Comparison of ENCODE assay signal across 1 cellular context in the genomic region with DNA sequence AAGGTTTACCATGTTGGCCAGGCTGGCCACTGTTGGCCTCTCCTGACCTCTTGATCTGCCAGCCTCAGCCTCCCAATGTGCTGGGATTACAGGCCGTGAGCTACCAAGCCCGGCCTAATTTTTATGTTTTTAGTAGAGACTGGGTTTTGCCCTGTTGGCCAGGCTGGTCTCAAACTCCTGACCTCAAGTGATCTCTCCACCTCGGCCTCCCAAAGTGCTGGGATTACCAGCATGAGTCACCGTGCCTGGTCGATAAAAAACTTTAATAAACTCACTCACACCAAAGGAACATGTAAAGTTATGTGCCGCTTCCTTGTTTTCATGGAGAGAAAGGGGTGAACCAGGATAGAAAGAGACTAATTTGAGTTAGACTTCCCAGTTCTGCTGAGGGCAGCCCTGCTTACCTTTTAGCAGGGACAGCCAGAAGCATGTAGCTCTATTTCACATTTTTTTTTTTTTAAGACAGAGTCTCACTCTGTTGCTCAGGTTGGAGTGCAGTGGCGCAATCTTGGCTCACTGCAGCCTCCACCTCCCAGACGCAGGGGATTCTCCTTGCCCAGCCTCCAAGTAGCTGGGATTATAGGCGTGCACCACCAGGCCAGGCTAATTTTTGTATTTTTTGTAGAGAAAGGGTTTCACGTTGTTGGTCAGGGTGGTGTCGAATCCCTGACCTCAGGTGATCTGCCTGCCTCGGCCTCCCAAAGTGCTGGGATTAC.
TF ChIP-seq lines count a peak whose summit lies in the region.

No MANE protein-coding gene starts in this region.

TF ChIP-seq in GM23338, 12 proteins besides CTCF, POLR2A, EP300 and RAD21:
- TF ChIP-seq, protein P1, sequence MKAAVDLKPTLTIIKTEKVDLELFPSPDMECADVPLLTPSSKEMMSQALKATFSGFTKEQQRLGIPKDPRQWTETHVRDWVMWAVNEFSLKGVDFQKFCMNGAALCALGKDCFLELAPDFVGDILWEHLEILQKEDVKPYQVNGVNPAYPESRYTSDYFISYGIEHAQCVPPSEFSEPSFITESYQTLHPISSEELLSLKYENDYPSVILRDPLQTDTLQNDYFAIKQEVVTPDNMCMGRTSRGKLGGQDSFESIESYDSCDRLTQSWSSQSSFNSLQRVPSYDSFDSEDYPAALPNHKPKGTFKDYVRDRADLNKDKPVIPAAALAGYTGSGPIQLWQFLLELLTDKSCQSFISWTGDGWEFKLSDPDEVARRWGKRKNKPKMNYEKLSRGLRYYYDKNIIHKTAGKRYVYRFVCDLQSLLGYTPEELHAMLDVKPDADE (IDR thresholded peaks at IDR 0.05), result no peak
- TF ChIP-seq, protein P2, sequence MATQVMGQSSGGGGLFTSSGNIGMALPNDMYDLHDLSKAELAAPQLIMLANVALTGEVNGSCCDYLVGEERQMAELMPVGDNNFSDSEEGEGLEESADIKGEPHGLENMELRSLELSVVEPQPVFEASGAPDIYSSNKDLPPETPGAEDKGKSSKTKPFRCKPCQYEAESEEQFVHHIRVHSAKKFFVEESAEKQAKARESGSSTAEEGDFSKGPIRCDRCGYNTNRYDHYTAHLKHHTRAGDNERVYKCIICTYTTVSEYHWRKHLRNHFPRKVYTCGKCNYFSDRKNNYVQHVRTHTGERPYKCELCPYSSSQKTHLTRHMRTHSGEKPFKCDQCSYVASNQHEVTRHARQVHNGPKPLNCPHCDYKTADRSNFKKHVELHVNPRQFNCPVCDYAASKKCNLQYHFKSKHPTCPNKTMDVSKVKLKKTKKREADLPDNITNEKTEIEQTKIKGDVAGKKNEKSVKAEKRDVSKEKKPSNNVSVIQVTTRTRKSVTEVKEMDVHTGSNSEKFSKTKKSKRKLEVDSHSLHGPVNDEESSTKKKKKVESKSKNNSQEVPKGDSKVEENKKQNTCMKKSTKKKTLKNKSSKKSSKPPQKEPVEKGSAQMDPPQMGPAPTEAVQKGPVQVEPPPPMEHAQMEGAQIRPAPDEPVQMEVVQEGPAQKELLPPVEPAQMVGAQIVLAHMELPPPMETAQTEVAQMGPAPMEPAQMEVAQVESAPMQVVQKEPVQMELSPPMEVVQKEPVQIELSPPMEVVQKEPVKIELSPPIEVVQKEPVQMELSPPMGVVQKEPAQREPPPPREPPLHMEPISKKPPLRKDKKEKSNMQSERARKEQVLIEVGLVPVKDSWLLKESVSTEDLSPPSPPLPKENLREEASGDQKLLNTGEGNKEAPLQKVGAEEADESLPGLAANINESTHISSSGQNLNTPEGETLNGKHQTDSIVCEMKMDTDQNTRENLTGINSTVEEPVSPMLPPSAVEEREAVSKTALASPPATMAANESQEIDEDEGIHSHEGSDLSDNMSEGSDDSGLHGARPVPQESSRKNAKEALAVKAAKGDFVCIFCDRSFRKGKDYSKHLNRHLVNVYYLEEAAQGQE (IDR thresholded peaks at IDR 0.05; ENCODE audit: unreplicated experiment), result no peak
- TF ChIP-seq EZH2phosphoT487 (IDR thresholded peaks at IDR 0.05; ENCODE audit: unreplicated experiment), result no peak
- TF ChIP-seq CREB1 (CRISPR knock-in tag; IDR thresholded peaks at IDR 0.05; ENCODE audit: low read depth), result no peak
- TF ChIP-seq, protein P3, sequence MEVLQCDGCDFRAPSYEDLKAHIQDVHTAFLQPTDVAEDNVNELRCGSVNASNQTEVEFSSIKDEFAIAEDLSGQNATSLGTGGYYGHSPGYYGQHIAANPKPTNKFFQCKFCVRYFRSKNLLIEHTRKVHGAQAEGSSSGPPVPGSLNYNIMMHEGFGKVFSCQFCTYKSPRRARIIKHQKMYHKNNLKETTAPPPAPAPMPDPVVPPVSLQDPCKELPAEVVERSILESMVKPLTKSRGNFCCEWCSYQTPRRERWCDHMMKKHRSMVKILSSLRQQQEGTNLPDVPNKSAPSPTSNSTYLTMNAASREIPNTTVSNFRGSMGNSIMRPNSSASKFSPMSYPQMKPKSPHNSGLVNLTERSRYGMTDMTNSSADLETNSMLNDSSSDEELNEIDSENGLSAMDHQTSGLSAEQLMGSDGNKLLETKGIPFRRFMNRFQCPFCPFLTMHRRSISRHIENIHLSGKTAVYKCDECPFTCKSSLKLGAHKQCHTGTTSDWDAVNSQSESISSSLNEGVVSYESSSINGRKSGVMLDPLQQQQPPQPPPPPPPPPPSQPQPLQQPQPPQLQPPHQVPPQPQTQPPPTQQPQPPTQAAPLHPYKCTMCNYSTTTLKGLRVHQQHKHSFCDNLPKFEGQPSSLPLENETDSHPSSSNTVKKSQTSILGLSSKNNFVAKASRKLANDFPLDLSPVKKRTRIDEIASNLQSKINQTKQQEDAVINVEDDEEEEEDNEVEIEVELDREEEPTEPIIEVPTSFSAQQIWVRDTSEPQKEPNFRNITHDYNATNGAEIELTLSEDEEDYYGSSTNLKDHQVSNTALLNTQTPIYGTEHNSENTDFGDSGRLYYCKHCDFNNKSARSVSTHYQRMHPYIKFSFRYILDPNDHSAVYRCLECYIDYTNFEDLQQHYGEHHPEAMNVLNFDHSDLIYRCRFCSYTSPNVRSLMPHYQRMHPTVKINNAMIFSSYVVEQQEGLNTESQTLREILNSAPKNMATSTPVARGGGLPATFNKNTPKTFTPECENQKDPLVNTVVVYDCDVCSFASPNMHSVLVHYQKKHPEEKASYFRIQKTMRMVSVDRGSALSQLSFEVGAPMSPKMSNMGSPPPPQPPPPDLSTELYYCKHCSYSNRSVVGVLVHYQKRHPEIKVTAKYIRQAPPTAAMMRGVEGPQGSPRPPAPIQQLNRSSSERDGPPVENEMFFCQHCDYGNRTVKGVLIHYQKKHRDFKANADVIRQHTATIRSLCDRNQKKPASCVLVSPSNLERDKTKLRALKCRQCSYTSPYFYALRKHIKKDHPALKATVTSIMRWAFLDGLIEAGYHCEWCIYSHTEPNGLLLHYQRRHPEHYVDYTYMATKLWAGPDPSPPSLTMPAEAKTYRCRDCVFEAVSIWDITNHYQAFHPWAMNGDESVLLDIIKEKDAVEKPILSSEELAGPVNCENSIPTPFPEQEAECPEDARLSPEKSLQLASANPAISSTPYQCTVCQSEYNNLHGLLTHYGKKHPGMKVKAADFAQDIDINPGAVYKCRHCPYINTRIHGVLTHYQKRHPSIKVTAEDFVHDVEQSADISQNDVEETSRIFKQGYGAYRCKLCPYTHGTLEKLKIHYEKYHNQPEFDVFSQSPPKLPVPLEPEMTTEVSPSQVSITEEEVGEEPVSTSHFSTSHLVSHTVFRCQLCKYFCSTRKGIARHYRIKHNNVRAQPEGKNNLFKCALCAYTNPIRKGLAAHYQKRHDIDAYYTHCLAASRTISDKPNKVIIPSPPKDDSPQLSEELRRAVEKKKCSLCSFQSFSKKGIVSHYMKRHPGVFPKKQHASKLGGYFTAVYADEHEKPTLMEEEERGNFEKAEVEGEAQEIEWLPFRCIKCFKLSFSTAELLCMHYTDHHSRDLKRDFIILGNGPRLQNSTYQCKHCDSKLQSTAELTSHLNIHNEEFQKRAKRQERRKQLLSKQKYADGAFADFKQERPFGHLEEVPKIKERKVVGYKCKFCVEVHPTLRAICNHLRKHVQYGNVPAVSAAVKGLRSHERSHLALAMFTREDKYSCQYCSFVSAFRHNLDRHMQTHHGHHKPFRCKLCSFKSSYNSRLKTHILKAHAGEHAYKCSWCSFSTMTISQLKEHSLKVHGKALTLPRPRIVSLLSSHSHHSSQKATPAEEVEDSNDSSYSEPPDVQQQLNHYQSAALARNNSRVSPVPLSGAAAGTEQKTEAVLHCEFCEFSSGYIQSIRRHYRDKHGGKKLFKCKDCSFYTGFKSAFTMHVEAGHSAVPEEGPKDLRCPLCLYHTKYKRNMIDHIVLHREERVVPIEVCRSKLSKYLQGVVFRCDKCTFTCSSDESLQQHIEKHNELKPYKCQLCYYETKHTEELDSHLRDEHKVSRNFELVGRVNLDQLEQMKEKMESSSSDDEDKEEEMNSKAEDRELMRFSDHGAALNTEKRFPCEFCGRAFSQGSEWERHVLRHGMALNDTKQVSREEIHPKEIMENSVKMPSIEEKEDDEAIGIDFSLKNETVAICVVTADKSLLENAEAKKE (CRISPR knock-in tag; IDR thresholded peaks at IDR 0.05), result no peak
- no peak for TF ChIP-seq JUNB (IDR thresholded peaks at IDR 0.05; ENCODE audit: unreplicated experiment)
- no peak for TF ChIP-seq ZNF331 (CRISPR knock-in tag; IDR thresholded peaks at IDR 0.05; ENCODE audit: low read depth)
- no peak for TF ChIP-seq STAT1 (IDR thresholded peaks at IDR 0.05; ENCODE audit: unreplicated experiment)
- no peak for TF ChIP-seq ZNF114 (CRISPR knock-in tag; IDR thresholded peaks at IDR 0.05)
- no peak for TF ChIP-seq EZH2 (IDR thresholded peaks at IDR 0.05; ENCODE audit: low read depth, unreplicated experiment)
- no peak for TF ChIP-seq POLR2AphosphoS5 (IDR thresholded peaks at IDR 0.05; ENCODE audit: low read depth)
- no peak for TF ChIP-seq NANOG (IDR thresholded peaks at IDR 0.05; ENCODE audit: borderline replicate concordance)
